In genomic region chr3:193764959-193765358, GRCh38 we compare ENCODE assay signal across 17 cellular contexts.
A peak's percentile ranks its signal among the peaks of the same experiment; 100 is the strongest.
DNase-seq lines count a peak whose midpoint lies in the region; ATAC-seq and TF ChIP-seq lines count a peak whose summit lies in the region.
"Had no signal": no experiment of that assay in that cellular context is flagged by ENCODE, and none has a peak within 500 bp of the region (broad histone marks: within the 10 kb centered on the region; RNA-seq: fewer than 3 reads in every experiment).

No MANE protein-coding gene starts in this region.

- no peak for TF ChIP-seq POLR2A in adrenal gland (IDR thresholded peaks at IDR 0.05)
- no peak for TF ChIP-seq POLR2A in GM18505 (IDR thresholded peaks at IDR 0.05; ENCODE audit: borderline replicate concordance, extremely low read depth, insufficient read depth, insufficient read length)

- H3K4me1 ChIP-seq in adrenal gland (replicated peaks in 1 of 2) (peaks cover 9 to 10% of the 10 kb centered on the region in 2 donors), parathyroid adenoma (peaks cover 31% of the 10 kb centered on the region)
- H3K4me1 ChIP-seq: A549 had no signal

- H2AFZ ChIP-seq in parathyroid adenoma: peak overlapping the region; percentile 51

- peak; percentile 41 to 73 (median 65) for DNase-seq in adrenal gland
- peak; percentile 17 for DNase-seq in fibroblast of mammary gland (ENCODE audit: low read depth)
- DNase-seq in NCI-H2029 (lab: John Stamatoyannopoulos, UW): no peak
- DNase-seq: BE2C; CD8-positive, alpha-beta T cell; COR-L47; DMS153; DMS79 treated with DMSO at 0.1 percent for 48 hours; EL; HCEC 1CT; HFFc6 had no signal

- WGBS in adrenal gland, 4 donors: 17 to 78% (median 39%) methylated on average over 5 of the region's 5 CpGs

- no peak overlapping the region for H3K4me2 ChIP-seq in parathyroid adenoma (ENCODE audit: low read length)
- H3K4me2 ChIP-seq: A549 had no signal

- H3K9ac ChIP-seq in parathyroid adenoma: no peak overlapping the region

- H3K27ac ChIP-seq in adrenal gland (no peak overlapping the region), parathyroid adenoma (peak overlapping the region; percentile 12)
- H3K27ac ChIP-seq: A549, C4-2B, HL-60 had no signal

- H3K9me3 ChIP-seq in adrenal gland (replicated peaks in 1 of 3) (no peaks in the 10 kb centered on the region), parathyroid adenoma (ENCODE audit: control insufficient read depth, low read length) (no peaks in the 10 kb centered on the region)
- H3K9me3 ChIP-seq: A549, BE2C had no signal

- H3K4me3 ChIP-seq in adrenal gland (no peak overlapping the region), fibroblast of mammary gland (ENCODE audit: control insufficient read depth, low read depth, low read length) (no peak overlapping the region), parathyroid adenoma (ENCODE audit: low read depth, low read length) (no peak overlapping the region)
- H3K4me3 ChIP-seq: A549 had no signal

- intact Hi-C loops in adrenal gland (cut with DNase I): no loop called here

- H3K36me3 ChIP-seq in adrenal gland (replicated peaks in 1 of 2): no peaks in the 10 kb centered on the region
- no peaks in the 10 kb centered on the region for H3K36me3 ChIP-seq in parathyroid adenoma (ENCODE audit: control insufficient read depth, insufficient read depth, low read length)
- H3K36me3 ChIP-seq: BE2C had no signal

- H3K79me2 ChIP-seq in parathyroid adenoma: no peaks in the 10 kb centered on the region

- ATAC-seq in GM19452 (IDR thresholded peaks at IDR 0.05; ENCODE audit: unreplicated experiment) (no peak), GM18505 (IDR thresholded peaks at IDR 0.05; ENCODE audit: unreplicated experiment) (no peak)
- ATAC-seq: A549; CD8-positive, alpha-beta T cell had no signal

- TF ChIP-seq CTCF in adrenal gland (IDR thresholded peaks at IDR 0.05) (no peak), fibroblast of mammary gland (conservative IDR thresholded peaks at IDR 0.05; ENCODE audit: control insufficient read depth, insufficient read depth, low read depth, low read length) (no peak), parathyroid adenoma (IDR thresholded peaks at IDR 0.05) (no peak)

- H3K27me3 ChIP-seq in adrenal gland (no peaks in the 10 kb centered on the region), parathyroid adenoma (ENCODE audit: control insufficient read depth, insufficient read depth, low read length) (no peaks in the 10 kb centered on the region)
- H3K27me3 ChIP-seq: BE2C had no signal
